2 cellular contexts compared by ENCODE assay signal in genomic region chr2:180943275-180943674, GRCh38.
TF ChIP-seq lines count a peak whose summit lies in the region.

No MANE protein-coding gene starts in this region.

TF ChIP-seq in SK-N-SH, 30 proteins besides CTCF, POLR2A, EP300 and RAD21 (continued from another document):
- TF ChIP-seq, protein P1, sequence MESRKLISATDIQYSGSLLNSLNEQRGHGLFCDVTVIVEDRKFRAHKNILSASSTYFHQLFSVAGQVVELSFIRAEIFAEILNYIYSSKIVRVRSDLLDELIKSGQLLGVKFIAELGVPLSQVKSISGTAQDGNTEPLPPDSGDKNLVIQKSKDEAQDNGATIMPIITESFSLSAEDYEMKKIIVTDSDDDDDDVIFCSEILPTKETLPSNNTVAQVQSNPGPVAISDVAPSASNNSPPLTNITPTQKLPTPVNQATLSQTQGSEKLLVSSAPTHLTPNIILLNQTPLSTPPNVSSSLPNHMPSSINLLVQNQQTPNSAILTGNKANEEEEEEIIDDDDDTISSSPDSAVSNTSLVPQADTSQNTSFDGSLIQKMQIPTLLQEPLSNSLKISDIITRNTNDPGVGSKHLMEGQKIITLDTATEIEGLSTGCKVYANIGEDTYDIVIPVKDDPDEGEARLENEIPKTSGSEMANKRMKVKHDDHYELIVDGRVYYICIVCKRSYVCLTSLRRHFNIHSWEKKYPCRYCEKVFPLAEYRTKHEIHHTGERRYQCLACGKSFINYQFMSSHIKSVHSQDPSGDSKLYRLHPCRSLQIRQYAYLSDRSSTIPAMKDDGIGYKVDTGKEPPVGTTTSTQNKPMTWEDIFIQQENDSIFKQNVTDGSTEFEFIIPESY (IDR thresholded peaks at IDR 0.05; ENCODE audit: borderline replicate concordance, low read depth), result no peak
- TF ChIP-seq GATA2 (CRISPR knock-in tag; IDR thresholded peaks at IDR 0.05) (no peak), REST (IDR thresholded peaks at IDR 0.05; ENCODE audit: low read depth, low read length) (no peak), JUND (IDR thresholded peaks at IDR 0.05) (no peak), MEF2A (IDR thresholded peaks at IDR 0.05; ENCODE audit: borderline replicate concordance, low read depth) (no peak), FOXM1 (IDR thresholded peaks at IDR 0.05; ENCODE audit: low read depth) (no peak), TCF12 (IDR thresholded peaks at IDR 0.05) (no peak), POLR2AphosphoS5 (IDR thresholded peaks at IDR 0.05; ENCODE audit: low read depth, low read length) (no peak), USF1 (IDR thresholded peaks at IDR 0.05; ENCODE audit: borderline replicate concordance, low read depth) (no peak), SMC3 (IDR thresholded peaks at IDR 0.05; ENCODE audit: low read depth, low read length) (no peak), FOXJ3 (CRISPR knock-in tag; IDR thresholded peaks at IDR 0.05) (no peak), NRF1 (IDR thresholded peaks at IDR 0.05; ENCODE audit: low read depth, low read length) (no peak)
- TF ChIP-seq, protein P2, sequence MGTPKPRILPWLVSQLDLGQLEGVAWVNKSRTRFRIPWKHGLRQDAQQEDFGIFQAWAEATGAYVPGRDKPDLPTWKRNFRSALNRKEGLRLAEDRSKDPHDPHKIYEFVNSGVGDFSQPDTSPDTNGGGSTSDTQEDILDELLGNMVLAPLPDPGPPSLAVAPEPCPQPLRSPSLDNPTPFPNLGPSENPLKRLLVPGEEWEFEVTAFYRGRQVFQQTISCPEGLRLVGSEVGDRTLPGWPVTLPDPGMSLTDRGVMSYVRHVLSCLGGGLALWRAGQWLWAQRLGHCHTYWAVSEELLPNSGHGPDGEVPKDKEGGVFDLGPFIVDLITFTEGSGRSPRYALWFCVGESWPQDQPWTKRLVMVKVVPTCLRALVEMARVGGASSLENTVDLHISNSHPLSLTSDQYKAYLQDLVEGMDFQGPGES (IDR thresholded peaks at IDR 0.05; ENCODE audit: low read depth, low read length), result no peak
- TF ChIP-seq, protein P3, sequence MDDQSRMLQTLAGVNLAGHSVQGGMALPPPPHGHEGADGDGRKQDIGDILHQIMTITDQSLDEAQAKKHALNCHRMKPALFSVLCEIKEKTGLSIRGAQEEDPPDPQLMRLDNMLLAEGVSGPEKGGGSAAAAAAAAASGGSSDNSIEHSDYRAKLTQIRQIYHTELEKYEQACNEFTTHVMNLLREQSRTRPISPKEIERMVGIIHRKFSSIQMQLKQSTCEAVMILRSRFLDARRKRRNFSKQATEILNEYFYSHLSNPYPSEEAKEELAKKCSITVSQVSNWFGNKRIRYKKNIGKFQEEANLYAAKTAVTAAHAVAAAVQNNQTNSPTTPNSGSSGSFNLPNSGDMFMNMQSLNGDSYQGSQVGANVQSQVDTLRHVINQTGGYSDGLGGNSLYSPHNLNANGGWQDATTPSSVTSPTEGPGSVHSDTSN (IDR thresholded peaks at IDR 0.05), result no peak

TF ChIP-seq in SK-N-SH treated with all-trans-retinoic acid at 6 μM for 48 hours, 23 proteins besides CTCF, POLR2A, EP300 and RAD21 (continued from another document):
- TF ChIP-seq, protein P4, sequence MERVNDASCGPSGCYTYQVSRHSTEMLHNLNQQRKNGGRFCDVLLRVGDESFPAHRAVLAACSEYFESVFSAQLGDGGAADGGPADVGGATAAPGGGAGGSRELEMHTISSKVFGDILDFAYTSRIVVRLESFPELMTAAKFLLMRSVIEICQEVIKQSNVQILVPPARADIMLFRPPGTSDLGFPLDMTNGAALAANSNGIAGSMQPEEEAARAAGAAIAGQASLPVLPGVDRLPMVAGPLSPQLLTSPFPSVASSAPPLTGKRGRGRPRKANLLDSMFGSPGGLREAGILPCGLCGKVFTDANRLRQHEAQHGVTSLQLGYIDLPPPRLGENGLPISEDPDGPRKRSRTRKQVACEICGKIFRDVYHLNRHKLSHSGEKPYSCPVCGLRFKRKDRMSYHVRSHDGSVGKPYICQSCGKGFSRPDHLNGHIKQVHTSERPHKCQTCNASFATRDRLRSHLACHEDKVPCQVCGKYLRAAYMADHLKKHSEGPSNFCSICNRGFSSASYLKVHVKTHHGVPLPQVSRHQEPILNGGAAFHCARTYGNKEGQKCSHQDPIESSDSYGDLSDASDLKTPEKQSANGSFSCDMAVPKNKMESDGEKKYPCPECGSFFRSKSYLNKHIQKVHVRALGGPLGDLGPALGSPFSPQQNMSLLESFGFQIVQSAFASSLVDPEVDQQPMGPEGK (CRISPR knock-in tag; IDR thresholded peaks at IDR 0.05; ENCODE audit: borderline replicate concordance), result no peak
- TF ChIP-seq RARB (CRISPR knock-in tag; IDR thresholded peaks at IDR 0.05), result no peak
- no peak for TF ChIP-seq ZNF565 (CRISPR knock-in tag; conservative IDR thresholded peaks at IDR 0.05; ENCODE audit: low read depth)
- TF ChIP-seq ESRRG (CRISPR knock-in tag; IDR thresholded peaks at IDR 0.05), result no peak
- TF ChIP-seq OSR1 (CRISPR knock-in tag; IDR thresholded peaks at IDR 0.05), result no peak
- TF ChIP-seq, protein P5, sequence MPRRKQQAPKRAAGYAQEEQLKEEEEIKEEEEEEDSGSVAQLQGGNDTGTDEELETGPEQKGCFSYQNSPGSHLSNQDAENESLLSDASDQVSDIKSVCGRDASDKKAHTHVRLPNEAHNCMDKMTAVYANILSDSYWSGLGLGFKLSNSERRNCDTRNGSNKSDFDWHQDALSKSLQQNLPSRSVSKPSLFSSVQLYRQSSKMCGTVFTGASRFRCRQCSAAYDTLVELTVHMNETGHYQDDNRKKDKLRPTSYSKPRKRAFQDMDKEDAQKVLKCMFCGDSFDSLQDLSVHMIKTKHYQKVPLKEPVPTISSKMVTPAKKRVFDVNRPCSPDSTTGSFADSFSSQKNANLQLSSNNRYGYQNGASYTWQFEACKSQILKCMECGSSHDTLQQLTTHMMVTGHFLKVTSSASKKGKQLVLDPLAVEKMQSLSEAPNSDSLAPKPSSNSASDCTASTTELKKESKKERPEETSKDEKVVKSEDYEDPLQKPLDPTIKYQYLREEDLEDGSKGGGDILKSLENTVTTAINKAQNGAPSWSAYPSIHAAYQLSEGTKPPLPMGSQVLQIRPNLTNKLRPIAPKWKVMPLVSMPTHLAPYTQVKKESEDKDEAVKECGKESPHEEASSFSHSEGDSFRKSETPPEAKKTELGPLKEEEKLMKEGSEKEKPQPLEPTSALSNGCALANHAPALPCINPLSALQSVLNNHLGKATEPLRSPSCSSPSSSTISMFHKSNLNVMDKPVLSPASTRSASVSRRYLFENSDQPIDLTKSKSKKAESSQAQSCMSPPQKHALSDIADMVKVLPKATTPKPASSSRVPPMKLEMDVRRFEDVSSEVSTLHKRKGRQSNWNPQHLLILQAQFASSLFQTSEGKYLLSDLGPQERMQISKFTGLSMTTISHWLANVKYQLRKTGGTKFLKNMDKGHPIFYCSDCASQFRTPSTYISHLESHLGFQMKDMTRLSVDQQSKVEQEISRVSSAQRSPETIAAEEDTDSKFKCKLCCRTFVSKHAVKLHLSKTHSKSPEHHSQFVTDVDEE (CRISPR knock-in tag; IDR thresholded peaks at IDR 0.05), result no peak
